18 cellular contexts compared by ENCODE assay signal in the genomic region with DNA sequence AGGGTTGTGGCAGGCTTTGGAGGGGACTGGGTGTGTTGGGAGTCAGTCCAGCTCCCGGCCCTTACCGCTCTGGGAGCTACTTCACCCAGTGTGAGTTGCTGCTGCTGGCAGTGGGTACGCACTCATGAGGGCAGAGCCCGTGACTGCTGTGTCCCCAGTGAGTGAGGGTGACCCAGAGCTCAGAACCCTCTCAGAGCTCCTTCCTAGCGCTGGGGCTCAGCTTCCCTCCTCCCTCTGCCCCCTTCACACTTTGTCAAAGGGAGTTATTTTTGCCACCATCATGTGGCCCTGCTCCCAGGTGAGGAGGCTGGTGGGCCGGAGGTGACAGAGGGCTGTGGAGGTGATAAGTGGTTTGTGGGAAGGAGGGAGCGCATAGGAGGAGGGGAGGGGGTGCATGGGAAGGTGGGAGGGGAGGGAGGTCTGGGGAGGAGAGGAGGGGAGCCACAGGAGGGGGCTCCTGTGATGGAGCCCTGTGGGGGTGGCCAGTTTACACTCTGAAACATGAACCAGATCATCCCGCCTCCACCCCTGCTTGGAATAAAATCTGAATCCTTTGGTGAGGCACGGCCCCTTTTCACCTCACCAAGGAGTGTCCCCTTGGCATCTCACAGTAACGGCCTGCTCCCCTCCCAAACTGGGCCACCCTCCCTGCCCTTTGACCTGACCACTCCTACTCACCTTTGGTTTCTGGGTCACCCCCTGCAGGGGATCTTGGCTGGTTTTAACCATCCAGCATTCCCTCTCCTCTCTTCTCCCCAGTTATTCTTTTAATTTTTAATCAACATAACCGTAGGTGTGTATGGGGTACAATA. TPM values are rescaled to one million over a fixed set of nuclear protein-coding genes. Genes with fewer than 3 reads are reported as not detected.
DNase-seq lines count a peak whose midpoint lies in the region; ATAC-seq and TF ChIP-seq lines count a peak whose summit lies in the region.
"Had no signal": no experiment of that assay in that cellular context is flagged by ENCODE, and none has a peak within 500 bp of the region (broad histone marks: within the 10 kb centered on the region; RNA-seq: fewer than 3 reads in every experiment).

No MANE protein-coding gene starts in this region.

- H3K4me1 ChIP-seq in HUES48 (ENCODE audit: control insufficient read depth, insufficient read depth, low read length), result peaks cover 36% of the 10 kb centered on the region
- H3K4me1 ChIP-seq: adrenal gland had no signal

- DNase-seq in DMS53 (lab: John Stamatoyannopoulos, UW) (peak; percentile 40), DMS53 treated with DMSO at 0.1 percent for 48 hours (lab: John Stamatoyannopoulos, UW; ENCODE audit: unreplicated experiment) (no peak), Right ventricle myocardium superior (peak; percentile 46), nephron progenitor cell (no peak), MV-4-11 (lab: John Stamatoyannopoulos, UW) (no peak)
- DNase-seq: activated CD4-positive, CD25-positive, alpha-beta regulatory T cell; adrenal gland; GOT3; NCI-H748 treated with DMSO at 0.1 percent for 48 hours had no signal

- H3K4me3 ChIP-seq in HUES48 (ENCODE audit: low read depth, low read length), result no peak overlapping the region
- H3K4me3 ChIP-seq: adrenal gland, neural progenitor cell, SJSA1, tibial nerve had no signal

- H3K9me3 ChIP-seq in HUES48 (ENCODE audit: control insufficient read depth, insufficient read depth, low read length), result no peaks in the 10 kb centered on the region
- H3K9me3 ChIP-seq: adrenal gland, SJSA1, tibial nerve had no signal

- peaks cover 19% of the 10 kb centered on the region for H3K36me3 Mint-ChIP-seq in nephron progenitor cell (ENCODE audit: low read depth)

- peak overlapping the region; percentile 0 for H3K27ac ChIP-seq in HUES48 (ENCODE audit: low read depth, low read length)
- H3K27ac ChIP-seq: 22Rv1, adrenal gland, neural progenitor cell, SJSA1, tibial nerve had no signal

- H3K4me1 Mint-ChIP-seq in nephron progenitor cell, result peaks cover 37% of the 10 kb centered on the region

- peak overlapping the region; percentile 24 for H3K4me3 Mint-ChIP-seq in nephron progenitor cell
- H3K4me3 Mint-ChIP-seq: dendritic cell treated with granulocyte-macrophage colony-stimulating factor and Interleukin-4, amounts not matched to agents 40 ng/mL and 50 ng/mL, for 4 days had no signal

- H3K27ac Mint-ChIP-seq in nephron progenitor cell, result no peak overlapping the region
- H3K27ac Mint-ChIP-seq: dendritic cell treated with granulocyte-macrophage colony-stimulating factor and Interleukin-4, amounts not matched to agents 40 ng/mL and 50 ng/mL, for 4 days; neural progenitor cell had no signal

- H3K27me3 ChIP-seq in HUES48 (ENCODE audit: control insufficient read depth, insufficient read depth, low read length), result peaks cover 9% of the 10 kb centered on the region; the same call in 1 of the 2 replicates
- H3K27me3 ChIP-seq: neural progenitor cell had no signal

- peaks cover 15% of the 10 kb centered on the region for H3K27me3 Mint-ChIP-seq in nephron progenitor cell (ENCODE audit: low read depth, poor library complexity)

- no peak overlapping the region for H3K9ac ChIP-seq in HUES48 (ENCODE audit: low read depth, low read length)
- H3K9ac ChIP-seq: neural progenitor cell had no signal

- peak; percentile 47 for ATAC-seq in Right ventricle myocardium superior (ENCODE audit: poor library complexity)
- no peak for ATAC-seq in HG03432 (IDR thresholded peaks at IDR 0.05; ENCODE audit: unreplicated experiment)
- no peak for ATAC-seq in HG02938 (IDR thresholded peaks at IDR 0.05; ENCODE audit: unreplicated experiment)

- H3K36me3 ChIP-seq in HUES48 (ENCODE audit: control insufficient read depth, insufficient read depth, low read length), result peaks cover 14% of the 10 kb centered on the region; the same call in 1 of the 2 replicates
- H3K36me3 ChIP-seq: neural progenitor cell had no signal

- no peak for TF ChIP-seq CTCF in nephron progenitor cell (IDR thresholded peaks at IDR 0.05)

- H3K9me3 Mint-ChIP-seq in nephron progenitor cell, result peaks cover 18% of the 10 kb centered on the region
- H3K9me3 Mint-ChIP-seq: dendritic cell treated with granulocyte-macrophage colony-stimulating factor and Interleukin-4, amounts not matched to agents 40 ng/mL and 50 ng/mL, for 4 days had no signal

- intact Hi-C loops in Right ventricle myocardium superior (cut with DNase I), result no loop called here

RNA-seq across cellular contexts. Expression of gene NDUFV1, which starts 9.9 kb away (rescaled TPM):
- total RNA-seq in Right ventricle myocardium superior, result 754 TPM

RNA-seq across cellular contexts. Expression of gene NUDT8, which starts 13.1 kb away (rescaled TPM):
- total RNA-seq in Right ventricle myocardium superior, result 110 TPM

RNA-seq across cellular contexts. Expression of gene TBX10, which starts 22.9 kb away (rescaled TPM):
- 0.51 TPM for total RNA-seq in Right ventricle myocardium superior
- total RNA-seq: adrenal gland, kidney epithelial cell, SJSA1, tibial nerve had no signal

RNA-seq across cellular contexts. Expression of gene GSTP1, which starts 33.0 kb away (rescaled TPM):
- total RNA-seq in Right ventricle myocardium superior, result 361 TPM

RNA-seq across cellular contexts. Expression of gene ACY3, which starts 33.9 kb away (rescaled TPM):
- total RNA-seq in Right ventricle myocardium superior, result not detected
- total RNA-seq: adrenal gland, SJSA1 had no signal

Comparison
In these comparisons a context has a peak if more than half of its experiments do, and no peak if none do; other contexts are left out.
1. DNase-seq: peak in DMS53 (single experiment) and Right ventricle myocardium superior (single experiment); none in DMS53 treated with DMSO at 0.1 percent for 48 hours (single experiment), nephron progenitor cell (single experiment) and MV-4-11 (single experiment).